Comparison of ENCODE assay signal across 11 cellular contexts in genomic region chr22:37547249-37547741, GRCh38. TPM values are rescaled to one million over a fixed set of nuclear protein-coding genes. Genes with fewer than 3 reads are reported as not detected.
A peak's percentile ranks its signal among the peaks of the same experiment; 100 is the strongest.
DNase-seq lines count a peak whose midpoint lies in the region; ATAC-seq and TF ChIP-seq lines count a peak whose summit lies in the region.
"Had no signal": no experiment of that assay in that cellular context is flagged by ENCODE, and none has a peak within 500 bp of the region (broad histone marks: within the 10 kb centered on the region; RNA-seq: fewer than 3 reads in every experiment).

No MANE protein-coding gene starts in this region.

- H3K9me3 Mint-ChIP-seq in neural progenitor cell = no peaks in the 10 kb centered on the region
- no peaks in the 10 kb centered on the region for H3K9me3 Mint-ChIP-seq in CD14-positive monocyte

- in situ Hi-C loops in transverse colon (cut with MboI; ENCODE audit: low pct_ligation_motif_present in 1 of 4, low pct_unique_long_range_greater_than_20kb in 1 of 4, low sequenced_read_pairs in 3 of 4) = no loop called here

- 72% methylated on average over 9 of the region's 9 CpGs; no CpG with 5 or more reads in 1 of the 2 donors for WGBS in transverse colon (ENCODE audit: low coverage in 1 of 2), 2 donors

- H3K27me3 ChIP-seq in neural progenitor cell (no peaks in the 10 kb centered on the region), transverse colon (no peaks in the 10 kb centered on the region)

- H3K27me3 Mint-ChIP-seq in neural progenitor cell (ENCODE audit: insufficient read depth, low read depth) (peaks cover 8% of the 10 kb centered on the region), CD14-positive monocyte (ENCODE audit: low read depth in 3 of 3) (peaks cover 2 to 15% (median 13%) of the 10 kb centered on the region in 3 donors)

- no peaks in the 10 kb centered on the region for H3K79me2 ChIP-seq in neural progenitor cell (ENCODE audit: low read depth)

- H3K36me3 ChIP-seq in neural progenitor cell (no peaks in the 10 kb centered on the region), transverse colon (no peaks in the 10 kb centered on the region)

- intact Hi-C loops in transverse colon (cut with DNase I; ENCODE audit: low total_unique reads) (no loop called here), CD14-positive monocyte (cut with micrococcal nuclease) (no loop called here)

- H3F3A ChIP-seq in neural progenitor cell (ENCODE audit: low read depth) = peaks cover 57% of the 10 kb centered on the region

- H3K4me1 Mint-ChIP-seq in neural progenitor cell (peaks cover 44% of the 10 kb centered on the region), CD14-positive monocyte (peaks cover 17% of the 10 kb centered on the region)

- H3K4me3 ChIP-seq in neural progenitor cell (no peak overlapping the region), transverse colon (no peak overlapping the region)

- no peaks in the 10 kb centered on the region for H3K9me3 ChIP-seq in neural progenitor cell (ENCODE audit: low read depth)
- no peaks in the 10 kb centered on the region for H3K9me3 ChIP-seq in transverse colon

- no peak for TF ChIP-seq EP300 in transverse colon (IDR thresholded peaks at IDR 0.05; ENCODE audit: low read depth)

- peak overlapping the region; percentile 91 for H3K27ac Mint-ChIP-seq in neural progenitor cell
- peak overlapping the region in 1 of 7 donors; percentile 63 for H3K27ac Mint-ChIP-seq in CD14-positive monocyte

- H3K9ac ChIP-seq in neural progenitor cell = no peak overlapping the region

- no peak overlapping the region for H3K4me2 ChIP-seq in neural progenitor cell

- H2AFZ ChIP-seq in neural progenitor cell (replicated peaks) = no peak overlapping the region

- TF ChIP-seq POLR2A in transverse colon (IDR thresholded peaks at IDR 0.05) = no peak

- no peak overlapping the region for H3K4me3 Mint-ChIP-seq in neural progenitor cell
- H3K4me3 Mint-ChIP-seq in CD14-positive monocyte = no peak overlapping the region

- H3K36me3 Mint-ChIP-seq in neural progenitor cell (no peaks in the 10 kb centered on the region), CD14-positive monocyte (no peaks in the 10 kb centered on the region)

- H3K4me1 ChIP-seq in neural progenitor cell (peaks cover 45% of the 10 kb centered on the region), transverse colon (peaks cover 23 to 44% (median 29%) of the 10 kb centered on the region in 4 donors)

- no peaks in the 10 kb centered on the region for H4K20me1 ChIP-seq in neural progenitor cell (ENCODE audit: low read depth)

- peak; percentile 48 for DNase-seq in amniotic epithelial cell (ENCODE audit: low read depth)
- peak; percentile 54 for DNase-seq in fibroblast of peridontal ligament (ENCODE audit: extremely low read depth)
- no peak for DNase-seq in neural progenitor cell (ENCODE audit: low spot score)
- DNase-seq in transverse colon = no peak
- no peak for DNase-seq in T-helper 9 cell
- DNase-seq in CD14-positive monocyte (ENCODE audit: low spot score) = no peak
- DNase-seq: DND-41; effector CD8-positive, alpha-beta T cell; NCI-H1436 had no signal

- H3K27ac ChIP-seq in neural progenitor cell = no peak overlapping the region
- H3K27ac ChIP-seq in transverse colon = peak overlapping the region; percentile 83 to 89 (median 88)

- TF ChIP-seq CTCF in neural progenitor cell (IDR thresholded peaks at IDR 0.05) = no peak
- TF ChIP-seq CTCF in transverse colon (IDR thresholded peaks at IDR 0.05) = no peak
- TF ChIP-seq CTCF in CD14-positive monocyte (IDR thresholded peaks at IDR 0.05) = no peak

- no peak for ATAC-seq in GM21381 (IDR thresholded peaks at IDR 0.05; ENCODE audit: unreplicated experiment)

RNA-seq across cellular contexts. Expression of gene CDC42EP1, which starts 13.0 kb away (rescaled TPM):
- total RNA-seq in neural progenitor cell (ENCODE audit: low replicate concordance) = 0.84 and 1.8 TPM in 2 replicates
- total RNA-seq in transverse colon = 10 to 100 TPM; 27.3 to 52.9 (median 28.9) TPM
- 1 to 10 TPM; 5.9 to 8.5 TPM for polyA plus RNA-seq in CD14-positive monocyte

RNA-seq across cellular contexts. Expression of gene CARD10, which starts 28.1 kb away (rescaled TPM):
- total RNA-seq in neural progenitor cell (ENCODE audit: low replicate concordance) (1.5 and 6.2 TPM in 2 replicates), transverse colon (100 to 1,000 TPM in 1 of 4 donors, 10 to 100 TPM in 3; 46.3 to 166 (median 60.9) TPM)
- not detected for polyA plus RNA-seq in CD14-positive monocyte

RNA-seq across cellular contexts. Expression of gene LGALS2, which starts 32.6 kb away (rescaled TPM):
- total RNA-seq in neural progenitor cell (ENCODE audit: low replicate concordance) = not detected in 2 replicates
- 10 to 100 TPM in 2 of 4 donors, 1 to 10 TPM in 1, not detected in 1; 1.3 to 43.4 (median 17.2) TPM for total RNA-seq in transverse colon
- polyA plus RNA-seq in CD14-positive monocyte = 100 to 1,000 TPM; 654 to 878 TPM
- polyA plus RNA-seq: keratinocyte had no signal

Comparison
In these comparisons a context has a peak if more than half of its experiments do, and no peak if none do; other contexts are left out.
1. DNase-seq: peak in amniotic epithelial cell (single experiment) and fibroblast of peridontal ligament (single experiment); none in neural progenitor cell (single experiment), transverse colon (single experiment), T-helper 9 cell (single experiment) and CD14-positive monocyte (single experiment).
2. RNA of gene CDC42EP1, which starts 13.0 kb away (total RNA-seq): 27.3 to 52.9 TPM in transverse colon; 0.84 to 1.8 TPM in neural progenitor cell; every median in the first group is over 10 times any median in the second.